In the genomic region with DNA sequence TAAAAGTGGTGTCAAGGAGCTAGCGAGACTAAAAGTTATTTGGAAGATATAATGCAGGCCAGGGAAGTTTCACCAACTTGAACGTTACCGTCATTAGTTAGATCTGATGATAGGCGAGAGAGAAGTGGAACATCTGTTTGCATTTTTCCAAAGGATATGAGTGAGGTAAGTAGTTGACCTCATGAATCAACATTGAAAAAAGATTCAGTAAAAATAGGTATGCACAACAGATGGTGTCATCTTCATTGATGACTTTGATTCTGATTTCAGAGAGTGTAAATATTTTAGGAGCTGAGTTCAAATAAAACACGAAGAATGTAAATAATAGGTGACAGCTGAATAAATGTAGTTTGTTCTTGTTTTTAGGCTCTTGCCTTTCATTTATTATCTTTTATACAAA, we compare ENCODE assay signal across 16 cellular contexts.
"Had no signal": no experiment of that assay in that cellular context is flagged by ENCODE, and none has a peak within 500 bp of the region (broad histone marks: within the 10 kb centered on the region; RNA-seq: fewer than 3 reads in every experiment).

No MANE protein-coding gene starts in this region.

- H3K4me3 Mint-ChIP-seq: activated B cell treated with CpG ODN at 0.5 μM for 24 hours; activated CD8-positive, alpha-beta T cell treated with anti-CD3 and anti-CD28 coated beads for 36 hours; activated naive CD8-positive, alpha-beta T cell; stimulated activated naive CD8-positive, alpha-beta T cell treated with anti-CD3 and anti-CD28 coated beads, Interleukin-15, Interleukin-2, amounts not matched to agents 100 ng/mL and 50 ng/mL, for 24 hours had no signal

- H3K4me3 ChIP-seq: ovary, right lobe of liver, spleen, suprapubic skin had no signal

- H3K27me3 Mint-ChIP-seq: activated B cell treated with CpG ODN at 0.5 μM for 24 hours; activated CD8-positive, alpha-beta T cell treated with anti-CD3 and anti-CD28 coated beads for 36 hours; activated naive CD8-positive, alpha-beta T cell; stimulated activated naive CD8-positive, alpha-beta T cell treated with anti-CD3 and anti-CD28 coated beads, Interleukin-15, Interleukin-2, amounts not matched to agents 100 ng/mL and 50 ng/mL, for 24 hours had no signal

- H3K36me3 Mint-ChIP-seq: activated naive CD8-positive, alpha-beta T cell had no signal

- ATAC-seq: activated CD8-positive, alpha-beta T cell treated with anti-CD3 and anti-CD28 coated beads for 36 hours; esophagus mucosa had no signal

- H3K4me1 Mint-ChIP-seq: activated B cell treated with CpG ODN at 0.5 μM for 24 hours had no signal

- H3K27ac Mint-ChIP-seq: activated B cell treated with CpG ODN at 0.5 μM for 24 hours; activated CD8-positive, alpha-beta T cell treated with anti-CD3 and anti-CD28 coated beads for 36 hours; activated naive CD8-positive, alpha-beta T cell; stimulated activated naive CD8-positive, alpha-beta T cell treated with anti-CD3 and anti-CD28 coated beads, Interleukin-15, Interleukin-2, amounts not matched to agents 100 ng/mL and 50 ng/mL, for 24 hours had no signal

- DNase-seq: activated B cell treated with CpG ODN at 0.5 μM for 24 hours; activated CD4-positive, alpha-beta T cell treated with anti-CD3 and anti-CD28 coated beads for 48 hours; activated CD8-positive, alpha-beta memory T cell treated with anti-CD3 and anti-CD28 coated beads, Interleukin-2, amount 50 U/mL, for 4 hours; activated CD8-positive, alpha-beta T cell treated with anti-CD3 and anti-CD28 coated beads for 36 hours; activated effector memory CD4-positive, alpha-beta T cell treated with anti-CD3 and anti-CD28 coated beads, Interleukin-2, amount 50 U/mL, for 16 hours; activated T-cell treated with anti-CD3 and anti-CD28 coated beads, Interleukin-2, amount 50 U/mL, for 48 hours; amniotic stem cell; islet precursor cell; ovary; right lobe of liver; spleen; trophoblast cell had no signal
